ENCODE assay signal across 1 cellular context in genomic region chr14:103135333-103136075, GRCh38.
TF ChIP-seq lines count a peak whose summit lies in the region.

No MANE protein-coding gene starts in this region.

TF ChIP-seq in GM23338, 12 proteins besides CTCF, POLR2A, EP300 and RAD21 (continued from another document):
- TF ChIP-seq ZNF462 (CRISPR knock-in tag; IDR thresholded peaks at IDR 0.05), result no peak
- TF ChIP-seq ETS1 (IDR thresholded peaks at IDR 0.05), result no peak
- TF ChIP-seq EZH2phosphoT487 (IDR thresholded peaks at IDR 0.05; ENCODE audit: unreplicated experiment), result no peak
- TF ChIP-seq JUNB (IDR thresholded peaks at IDR 0.05; ENCODE audit: unreplicated experiment), result no peak
